ENCODE assay signal across 13 cellular contexts in genomic region chr5:151664694-151665583, GRCh38. TPM values are rescaled to one million over a fixed set of nuclear protein-coding genes. Genes with fewer than 3 reads are reported as not detected.
DNase-seq lines count a peak whose midpoint lies in the region; ATAC-seq and TF ChIP-seq lines count a peak whose summit lies in the region.
"Had no signal": no experiment of that assay in that cellular context is flagged by ENCODE, and none has a peak within 500 bp of the region (broad histone marks: within the 10 kb centered on the region; RNA-seq: fewer than 3 reads in every experiment).

No MANE protein-coding gene starts in this region.

- H3K4me2 ChIP-seq in MM.1S (ENCODE audit: low read depth, low read length) = no peak overlapping the region
- H3K4me2 ChIP-seq: neural progenitor cell had no signal

- 43% methylated on average over 6 of the region's 6 CpGs for WGBS in right cardiac atrium
- 40 to 61% (median 54%) methylated on average over 5 to 6 of the region's 6 CpGs for WGBS in stomach, 5 donors

- intact Hi-C loops in right cardiac atrium (cut with DNase I) = no loop called here
- intact Hi-C loops in stomach (cut with DNase I; ENCODE audit: low total_unique reads) = no loop called here

- H3K27me3 Mint-ChIP-seq in brain = no peaks in the 10 kb centered on the region

- H3K27me3 ChIP-seq in right cardiac atrium (ENCODE audit: control insufficient read depth, insufficient read depth) = no peaks in the 10 kb centered on the region
- H3K27me3 ChIP-seq in stomach = no peaks in the 10 kb centered on the region
- no peaks in the 10 kb centered on the region for H3K27me3 ChIP-seq in MM.1S (replicated peaks; ENCODE audit: insufficient read depth, low read length)
- H3K27me3 ChIP-seq: neural progenitor cell had no signal

- no peak for TF ChIP-seq EP300 in stomach (IDR thresholded peaks at IDR 0.05)

- H3F3A ChIP-seq in MM.1S (ENCODE audit: insufficient read depth, low read length) = no peaks in the 10 kb centered on the region

- DNase-seq in G401 (ENCODE audit: low spot score) (peak; percentile 23), right cardiac atrium (peak in 2 of 3 donors; percentile 68 to 71), stomach (no peak), MM.1S (no peak), UCSD-AML1 (lab: John Stamatoyannopoulos, UW; ENCODE audit: unreplicated experiment) (no peak)
- DNase-seq: activated CD4-positive, alpha-beta T cell treated with anti-CD3 and anti-CD28 coated beads, Interleukin-2, amount 50 U/mL, for 48 hours; Calu3; hypothalamus; NCI-H2029 had no signal

- no peak overlapping the region for H3K9ac ChIP-seq in MM.1S (ENCODE audit: low read length)
- H3K9ac ChIP-seq: neural progenitor cell had no signal

- H3K27ac Mint-ChIP-seq in brain = peak overlapping the region in 3 of 5 experiments; percentile 48 to 85 (median 83)
- H3K27ac Mint-ChIP-seq: neural progenitor cell had no signal

- peak; percentile 22 to 67 for ATAC-seq in right cardiac atrium
- no peak for ATAC-seq in GM18511 (IDR thresholded peaks at IDR 0.05; ENCODE audit: unreplicated experiment)
- ATAC-seq in HG02571 (IDR thresholded peaks at IDR 0.05; ENCODE audit: unreplicated experiment) = no peak

- H3K4me1 ChIP-seq in right cardiac atrium (ENCODE audit: control insufficient read depth, insufficient read depth, low read length) (peaks cover 25% of the 10 kb centered on the region), stomach (peaks cover 11 to 47% (median 32%) of the 10 kb centered on the region in 4 donors), MM.1S (ENCODE audit: low read length) (0 out of 2 replicates have a peak, but pooled peaks cover 4% of the 10 kb centered on the region)
- H3K4me1 ChIP-seq: neural progenitor cell had no signal

- H3K4me1 Mint-ChIP-seq in brain = peaks cover 18% of the 10 kb centered on the region

- peaks cover 4 to 80% (median 57%) of the 10 kb centered on the region in 4 donors for H3K36me3 ChIP-seq in stomach
- H3K36me3 ChIP-seq in MM.1S (replicated peaks; ENCODE audit: insufficient read depth, low read length) = no peaks in the 10 kb centered on the region
- H3K36me3 ChIP-seq: neural progenitor cell had no signal

- H3K4me3 ChIP-seq in right cardiac atrium (ENCODE audit: low read length) = no peak overlapping the region
- H3K4me3 ChIP-seq in stomach = no peak overlapping the region
- no peak overlapping the region for H3K4me3 ChIP-seq in MM.1S (ENCODE audit: low read length)
- H3K4me3 ChIP-seq: neural progenitor cell had no signal

- H3K36me3 Mint-ChIP-seq in brain = peaks cover 39% of the 10 kb centered on the region

- no peaks in the 10 kb centered on the region for H4K20me1 ChIP-seq in MM.1S (ENCODE audit: insufficient read depth, low read length)

- no peak overlapping the region for H3K4me3 Mint-ChIP-seq in brain
- H3K4me3 Mint-ChIP-seq: neural progenitor cell had no signal

- H2AFZ ChIP-seq in MM.1S (ENCODE audit: low read length) = no peak overlapping the region
- H2AFZ ChIP-seq: neural progenitor cell had no signal

- TF ChIP-seq CTCF in brain (conservative IDR thresholded peaks at IDR 0.05) = no peak
- TF ChIP-seq CTCF in stomach (IDR thresholded peaks at IDR 0.05) = no peak
- TF ChIP-seq CTCF in MM.1S (IDR thresholded peaks at IDR 0.05; ENCODE audit: low read length) = no peak

- in situ Hi-C loops in G401 (cut with HindIII; ENCODE audit: low sequenced_read_pairs) = no loop called here

- no peak for TF ChIP-seq POLR2A in stomach (IDR thresholded peaks at IDR 0.05)

- H3K9me3 ChIP-seq in right cardiac atrium (ENCODE audit: control insufficient read depth, low read length) = no peaks in the 10 kb centered on the region
- H3K9me3 ChIP-seq in stomach = no peaks in the 10 kb centered on the region
- H3K9me3 ChIP-seq in MM.1S (replicated peaks; ENCODE audit: insufficient read depth, low read length) = no peaks in the 10 kb centered on the region

- no peaks in the 10 kb centered on the region for H3K79me2 ChIP-seq in MM.1S (ENCODE audit: low read length)

- no peaks in the 10 kb centered on the region for H3K9me3 Mint-ChIP-seq in brain
- H3K9me3 Mint-ChIP-seq: neural progenitor cell had no signal

- H3K27ac ChIP-seq in right cardiac atrium (ENCODE audit: low read length) = peak overlapping the region; percentile 57
- peak overlapping the region in 4 of 5 donors; percentile 36 to 66 (median 53) for H3K27ac ChIP-seq in stomach
- H3K27ac ChIP-seq in MM.1S (ENCODE audit: low read length) = no peak overlapping the region
- H3K27ac ChIP-seq: neural progenitor cell had no signal

- H3K9me2 ChIP-seq in MM.1S (replicated peaks; ENCODE audit: insufficient read depth, low read length) = no peaks in the 10 kb centered on the region

RNA-seq across cellular contexts. Expression of gene SPARC, which starts 21.8 kb away (rescaled TPM):
- total RNA-seq in G401 (2014; rRNA removed; shearing (Covaris generic)) = 194 and 247 TPM in 2 replicates
- 920 TPM for polyA plus RNA-seq in brain (ENCODE audit: insufficient read depth, low read depth, low replicate concordance)
- 100 to 1,000 TPM; 440 to 896 (median 629) TPM for total RNA-seq in right cardiac atrium
- 301 TPM for polyA plus RNA-seq in right cardiac atrium
- 1,000 to 10,000 TPM in 1 of 5 donors, 100 to 1,000 TPM in 3, 10 to 100 TPM in 1; 36.2 to 1,348 (median 170) TPM for total RNA-seq in stomach
- polyA plus RNA-seq in stomach = 10 to 100 TPM; 80.9 to 87.7 (median 86.7) TPM
- total RNA-seq: Calu3 had no signal

Comparison
In these comparisons a context has a peak if more than half of its experiments do, and no peak if none do; other contexts are left out.
1. DNase-seq: peak in G401 (single experiment) and right cardiac atrium (2 of 3); none in stomach (single experiment), MM.1S (single experiment) and UCSD-AML1 (single experiment).
2. ATAC-seq: peak in right cardiac atrium (2 of 2); none in GM18511 (single experiment) and HG02571 (single experiment).